ENCODE assay signal across 17 cellular contexts in genomic region chr7:106795171-106795876, GRCh38.
DNase-seq lines count a peak whose midpoint lies in the region; ATAC-seq and TF ChIP-seq lines count a peak whose summit lies in the region.
"Had no signal": no experiment of that assay in that cellular context is flagged by ENCODE, and none has a peak within 500 bp of the region (broad histone marks: within the 10 kb centered on the region; RNA-seq: fewer than 3 reads in every experiment).

No MANE protein-coding gene starts in this region.

- 80 to 94% (median 91%) methylated on average over 6 of the region's 6 CpGs for WGBS in heart left ventricle, 4 donors

- peaks cover 5% of the 10 kb centered on the region for H3K27me3 Mint-ChIP-seq in activated CD4-positive, alpha-beta memory T cell treated with anti-CD3 and anti-CD28 coated beads, Interleukin-2, amount 10 ng/mL, durations not matched to agents 7 days and 5 days

- DNase-seq in GM12865 (ENCODE audit: low read depth) (peak; percentile 18), NCI-H187 treated with DMSO at 0.1 percent for 48 hours (lab: John Stamatoyannopoulos, UW) (peak; percentile 55), fibroblast of peridontal ligament (ENCODE audit: extremely low read depth) (peak; percentile 51), heart left ventricle (no peak), AG20443 (ENCODE audit: low spot score) (no peak)
- DNase-seq in activated CD4-positive, alpha-beta memory T cell treated with anti-CD3 and anti-CD28 coated beads, Interleukin-2, amount 10 ng/mL, durations not matched to agents 7 days and 5 days, result no peak
- DNase-seq: C1 segment of cervical spinal cord; CD8-positive, alpha-beta T cell; GDM1; Kasumi-1; MG63; NCI-H2107; NCI-H226; NCI-H82; OCI-M1 had no signal

- H3K36me3 ChIP-seq in heart left ventricle, result no peaks in the 10 kb centered on the region
- H3K36me3 ChIP-seq: MG63, SJCRH30 had no signal

- TF ChIP-seq CTCF in GM12865 (IDR thresholded peaks at IDR 0.05; ENCODE audit: insufficient read depth, low read depth, low read length, missing control alignments) (no peak), heart left ventricle (IDR thresholded peaks at IDR 0.05) (no peak)

- H3K9me3 ChIP-seq in heart left ventricle, result peaks cover 0 to 12% (median 4%) of the 10 kb centered on the region in 12 donors
- H3K9me3 ChIP-seq: MG63, SJCRH30 had no signal

- intact Hi-C loops in heart left ventricle (cut with DNase I), result loop anchor here in 5 of 10 donors (5.0 to 10.0 kb wide), 2 partner anchors 149 to 352 kb away; no protein-coding TSS in a partner anchor

- ATAC-seq in heart left ventricle (no peak), HG03139 (IDR thresholded peaks at IDR 0.05; ENCODE audit: unreplicated experiment) (no peak)
- ATAC-seq: CD8-positive, alpha-beta T cell had no signal

- no peak overlapping the region for H3K4me3 Mint-ChIP-seq in activated CD4-positive, alpha-beta memory T cell treated with anti-CD3 and anti-CD28 coated beads, Interleukin-2, amount 10 ng/mL, durations not matched to agents 7 days and 5 days
- H3K4me3 Mint-ChIP-seq: CD8-positive, alpha-beta T cell had no signal

- POLR2A ChIA-PET in activated CD4-positive, alpha-beta memory T cell treated with anti-CD3 and anti-CD28 coated beads, Interleukin-2, amount 10 ng/mL, durations not matched to agents 7 days and 5 days (lab: Charles Lee), result no interaction called here

- H3K4me1 ChIP-seq in heart left ventricle, result no peaks in the 10 kb centered on the region
- H3K4me1 ChIP-seq: SJCRH30 had no signal

- H3K4me1 Mint-ChIP-seq in activated CD4-positive, alpha-beta memory T cell treated with anti-CD3 and anti-CD28 coated beads, Interleukin-2, amount 10 ng/mL, durations not matched to agents 7 days and 5 days, result no peaks in the 10 kb centered on the region

- H3K36me3 Mint-ChIP-seq in activated CD4-positive, alpha-beta memory T cell treated with anti-CD3 and anti-CD28 coated beads, Interleukin-2, amount 10 ng/mL, durations not matched to agents 7 days and 5 days (ENCODE audit: low read depth), result no peaks in the 10 kb centered on the region
- H3K36me3 Mint-ChIP-seq: CD8-positive, alpha-beta T cell had no signal

- H3K9me3 Mint-ChIP-seq in activated CD4-positive, alpha-beta memory T cell treated with anti-CD3 and anti-CD28 coated beads, Interleukin-2, amount 10 ng/mL, durations not matched to agents 7 days and 5 days, result peaks cover 11% of the 10 kb centered on the region
- H3K9me3 Mint-ChIP-seq: CD8-positive, alpha-beta T cell had no signal

- no peaks in the 10 kb centered on the region for H3K27me3 ChIP-seq in heart left ventricle
- H3K27me3 ChIP-seq: MG63, SJCRH30 had no signal

- H3K27ac ChIP-seq in heart left ventricle, result no peak overlapping the region
- H3K27ac ChIP-seq: SJCRH30 had no signal

- H3K27ac Mint-ChIP-seq in activated CD4-positive, alpha-beta memory T cell treated with anti-CD3 and anti-CD28 coated beads, Interleukin-2, amount 10 ng/mL, durations not matched to agents 7 days and 5 days, result no peak overlapping the region
- H3K27ac Mint-ChIP-seq: CD8-positive, alpha-beta T cell had no signal

- no peak for TF ChIP-seq POLR2A in heart left ventricle (IDR thresholded peaks at IDR 0.05)

- CTCF ChIA-PET in activated CD4-positive, alpha-beta memory T cell treated with anti-CD3 and anti-CD28 coated beads, Interleukin-2, amount 10 ng/mL, durations not matched to agents 7 days and 5 days (lab: Charles Lee), result interaction anchor here (1.2 to 3.4 kb wide), 2 partner anchors 9 to 353 kb away, joined by 3 to 12 read pairs; no protein-coding TSS in a partner anchor

- H3K4me3 ChIP-seq in GM12865 (ENCODE audit: low read depth, low read length) (no peak overlapping the region), heart left ventricle (no peak overlapping the region)
- H3K4me3 ChIP-seq: MG63, SJCRH30 had no signal

Comparison
In these comparisons a context has a peak if more than half of its experiments do, and no peak if none do; other contexts are left out.
1. DNase-seq: peak in GM12865 (single experiment), NCI-H187 treated with DMSO at 0.1 percent for 48 hours (single experiment) and fibroblast of peridontal ligament (single experiment); none in heart left ventricle (0 of 5), activated CD4-positive, alpha-beta memory T cell treated with anti-CD3 and anti-CD28 coated beads, Interleukin-2, amount 10 ng/mL, durations not matched to agents 7 days and 5 days (single experiment) and AG20443 (single experiment).